Comparison of ENCODE assay signal across 8 cellular contexts in genomic region chr1:9824702-9825089, GRCh38. TPM values are rescaled to one million over a fixed set of nuclear protein-coding genes. Genes with fewer than 3 reads are reported as not detected.
DNase-seq lines count a peak whose midpoint lies in the region; ATAC-seq and TF ChIP-seq lines count a peak whose summit lies in the region.

No MANE protein-coding gene starts in this region.

- no peak for ATAC-seq in left ventricle myocardium superior
- ATAC-seq in GM19023 (IDR thresholded peaks at IDR 0.05; ENCODE audit: unreplicated experiment): no peak

- no peaks in the 10 kb centered on the region for H3K27me3 ChIP-seq in cardiac muscle cell
- no peaks in the 10 kb centered on the region for H3K27me3 ChIP-seq in mammary epithelial cell (ENCODE audit: insufficient read depth, low read length)

- in situ Hi-C loops in mammary epithelial cell (cut with MboI; ENCODE audit: low sequenced_read_pairs in 2 of 2): no loop called here

- H3K79me2 ChIP-seq in mammary epithelial cell (ENCODE audit: insufficient read depth, low read length): peaks cover 38% of the 10 kb centered on the region

- dilution Hi-C loops in mammary epithelial cell (cut with HindIII; ENCODE audit: low sequenced_read_pairs): loop anchor here (5.0 kb wide), 1 partner anchor 68 kb away; no protein-coding TSS in a partner anchor

- H3K36me3 ChIP-seq in cardiac muscle cell (no peaks in the 10 kb centered on the region), mammary epithelial cell (ENCODE audit: insufficient read depth, low read length) (no peaks in the 10 kb centered on the region)

- peak overlapping the region; percentile 91 for H3K4me2 ChIP-seq in mammary epithelial cell (ENCODE audit: insufficient read depth, low read depth, low read length)

- H3K9ac ChIP-seq in mammary epithelial cell (ENCODE audit: insufficient read depth, low read length): no peak overlapping the region

- CTCF ChIA-PET in mammary epithelial cell (lab: Charles Lee; ENCODE audit: low non-redundant PET): no interaction called here

- no peak overlapping the region for H3K27ac ChIP-seq in cardiac muscle cell
- peak overlapping the region; percentile 37 for H3K27ac ChIP-seq in mammary epithelial cell (ENCODE audit: insufficient read depth, low read depth, low read length)

- H2AFZ ChIP-seq in mammary epithelial cell (ENCODE audit: low read depth, low read length): peak overlapping the region; percentile 85

- intact Hi-C loops in left ventricle myocardium superior (cut with micrococcal nuclease) (no loop called here), mammary epithelial cell (cut with micrococcal nuclease) (loop anchor here (1.0 kb wide), 5 partner anchors 12 to 58 kb away; no protein-coding TSS in a partner anchor)

- H3K4me3 ChIP-seq in cardiac muscle cell (peak overlapping the region; percentile 90), mammary epithelial cell (replicated peaks in 1 of 3; ENCODE audit: insufficient read depth in 1 of 3, low read depth in 2 of 3, low read length in 3 of 3) (peak overlapping the region; percentile 46 to 57 (median 50))

- no peak overlapping the region for H3K27ac Mint-ChIP-seq in mesothelial cell of epicardium
- peak overlapping the region; percentile 98 for H3K27ac Mint-ChIP-seq in type B pancreatic cell

- BruUV-seq in mammary epithelial cell (replicated peaks; lab: Mats Ljungman, UMichigan): no TSS peak

- H3K36me3 Mint-ChIP-seq in mesothelial cell of epicardium (no peaks in the 10 kb centered on the region), type B pancreatic cell (peaks cover 4% of the 10 kb centered on the region)

- H3K4me3 Mint-ChIP-seq in mesothelial cell of epicardium: peak overlapping the region; percentile 73
- H3K4me3 Mint-ChIP-seq in type B pancreatic cell: peak overlapping the region; percentile 84

- H3K4me1 Mint-ChIP-seq in mesothelial cell of epicardium: peaks cover 27% of the 10 kb centered on the region
- H3K4me1 Mint-ChIP-seq in type B pancreatic cell (ENCODE audit: unreplicated experiment): peaks cover 35% of the 10 kb centered on the region

- no peaks in the 10 kb centered on the region for H4K20me1 ChIP-seq in mammary epithelial cell (ENCODE audit: insufficient read depth, low read length)

- whole genome bisulfite sequencing in mammary epithelial cell (ENCODE audit: low coverage, missing lambda C conversion rate): 28% methylated on average over 12 of the region's 12 CpGs

- TF ChIP-seq CTCF in cardiac muscle cell (IDR thresholded peaks at IDR 0.05; ENCODE audit: low read depth, low read length) (no peak), mammary epithelial cell (conservative IDR thresholded peaks at IDR 0.05 in 1 of 2, IDR thresholded peaks at IDR 0.05 in 1 of 2; ENCODE audit: extremely low read depth in 1 of 2, insufficient read depth in 1 of 2, low read depth in 1 of 2, low read length in 2 of 2) (no peak), mesothelial cell of epicardium (IDR thresholded peaks at IDR 0.05; ENCODE audit: unreplicated experiment) (no peak), type B pancreatic cell (conservative IDR thresholded peaks at IDR 0.05) (no peak)

- DNase-seq in cardiac muscle cell (ENCODE audit: low read depth in 1 of 2, low spot score in 1 of 2) (no peak), left ventricle myocardium superior (no peak), mammary epithelial cell (no peak), mesothelial cell of epicardium (ENCODE audit: low spot score in 2 of 2, unreplicated experiment in 2 of 2) (no peak), type B pancreatic cell (ENCODE audit: extremely low spot score, unreplicated experiment) (no peak), COR-L47 (lab: John Stamatoyannopoulos, UW) (no peak)
- DNase-seq in activated CD4-positive, alpha-beta T cell treated with anti-CD3 and anti-CD28 coated beads, Interleukin-2, amount 50 U/mL, for 48 hours: no peak

- peaks cover 20% of the 10 kb centered on the region for H3K4me1 ChIP-seq in cardiac muscle cell (ENCODE audit: low read depth)
- H3K4me1 ChIP-seq in mammary epithelial cell (ENCODE audit: insufficient read depth, low read length): peaks cover 27% of the 10 kb centered on the region

- H3K27me3 Mint-ChIP-seq in mesothelial cell of epicardium (ENCODE audit: low read depth) (no peaks in the 10 kb centered on the region), type B pancreatic cell (peaks cover 23% of the 10 kb centered on the region)

- H3K9me3 ChIP-seq in cardiac muscle cell (ENCODE audit: low read depth) (no peaks in the 10 kb centered on the region), mammary epithelial cell (replicated peaks; ENCODE audit: insufficient read depth, low read length) (no peaks in the 10 kb centered on the region)

- H3K9me3 Mint-ChIP-seq in mesothelial cell of epicardium (no peaks in the 10 kb centered on the region), type B pancreatic cell (no peaks in the 10 kb centered on the region)

RNA-seq across cellular contexts. Expression of gene CLSTN1, which starts 0.9 kb away (rescaled TPM):
- 49.4 and 70.9 TPM in 2 replicates for total RNA-seq in cardiac muscle cell
- 81.5 and 95.1 TPM in 2 replicates for polyA plus RNA-seq in cardiac muscle cell
- 54.9 TPM for total RNA-seq in left ventricle myocardium superior
- total RNA-seq in mammary epithelial cell: 100 to 1,000 TPM; 229 to 335 TPM
- 168 TPM for polyA plus RNA-seq in mammary epithelial cell
- polyA minus RNA-seq in mammary epithelial cell: 399 TPM
- total RNA-seq in mesothelial cell of epicardium: 125 to 127 TPM (median 127 TPM) in 3 replicates
- 112 and 136 TPM in 2 replicates for total RNA-seq in type B pancreatic cell (ENCODE audit: low replicate concordance)
